8 cellular contexts compared by ENCODE assay signal in genomic region chr1:151946366-151946764, GRCh38. TPM values are rescaled to one million over a fixed set of nuclear protein-coding genes. Genes with fewer than 3 reads are reported as not detected.
DNase-seq lines count a peak whose midpoint lies in the region; ATAC-seq and TF ChIP-seq lines count a peak whose summit lies in the region.

No MANE protein-coding gene starts in this region.

- CTCF ChIA-PET in A673 (lab: Charles Lee), result no interaction called here

- POLR2A ChIA-PET in activated naive CD8-positive, alpha-beta T cell treated with anti-CD3 and anti-CD28 coated beads, Interleukin-2, amount 10 ng/mL, durations not matched to agents 7 days and 5 days (lab: Charles Lee), result no interaction called here
- POLR2A ChIA-PET in A673 (lab: Charles Lee; ENCODE audit: low non-redundant PET), result no interaction called here

- H3K36me3 ChIP-seq in mesodermal cell (ENCODE audit: control insufficient read depth, insufficient read depth, low read length), result no peaks in the 10 kb centered on the region
- no peaks in the 10 kb centered on the region for H3K36me3 ChIP-seq in A673 (ENCODE audit: insufficient read depth, low read length, poor library complexity, severe bottlenecking)
- no peaks in the 10 kb centered on the region for H3K36me3 ChIP-seq in HAP-1 (replicated peaks)
- no peaks in the 10 kb centered on the region for H3K36me3 ChIP-seq in aorta (ENCODE audit: control insufficient read depth in 1 of 2, insufficient read depth in 2 of 2, low read length in 1 of 2)

- peaks cover 6% of the 10 kb centered on the region in 2 donors for H3K36me3 Mint-ChIP-seq in CD14-positive monocyte
- no peaks in the 10 kb centered on the region for H3K36me3 Mint-ChIP-seq in activated naive CD8-positive, alpha-beta T cell treated with anti-CD3 and anti-CD28 coated beads, Interleukin-2, amount 10 ng/mL, durations not matched to agents 7 days and 5 days

- TF ChIP-seq CTCF in CD14-positive monocyte (IDR thresholded peaks at IDR 0.05) (no peak), A673 (conservative IDR thresholded peaks at IDR 0.05; ENCODE audit: low read depth, low read length) (no peak)

- no peak for ATAC-seq in activated naive CD8-positive, alpha-beta T cell treated with anti-CD3 and anti-CD28 coated beads, Interleukin-2, amount 10 ng/mL, durations not matched to agents 7 days and 5 days (ENCODE audit: low read depth)
- ATAC-seq in aorta (ENCODE audit: low FRiP score), result no peak

- H3K27me3 Mint-ChIP-seq in CD14-positive monocyte (ENCODE audit: low read depth in 3 of 3), result peaks cover 0 to 6% (median 2%) of the 10 kb centered on the region in 3 donors
- H3K27me3 Mint-ChIP-seq in activated naive CD8-positive, alpha-beta T cell treated with anti-CD3 and anti-CD28 coated beads, Interleukin-2, amount 10 ng/mL, durations not matched to agents 7 days and 5 days, result peaks cover 5% of the 10 kb centered on the region

- H3K4me1 Mint-ChIP-seq in CD14-positive monocyte, result peaks cover 49% of the 10 kb centered on the region
- H3K4me1 Mint-ChIP-seq in activated naive CD8-positive, alpha-beta T cell treated with anti-CD3 and anti-CD28 coated beads, Interleukin-2, amount 10 ng/mL, durations not matched to agents 7 days and 5 days, result peaks cover 15% of the 10 kb centered on the region

- peak overlapping the region; percentile 69 for H3K27ac ChIP-seq in mesodermal cell (ENCODE audit: low read depth, low read length, severe bottlenecking)
- H3K27ac ChIP-seq in A673 (ENCODE audit: low read depth, low read length, poor library complexity, severe bottlenecking), result no peak overlapping the region
- no peak overlapping the region for H3K27ac ChIP-seq in aorta (ENCODE audit: low read depth in 1 of 2, low read length in 2 of 2)

- intact Hi-C loops in CD14-positive monocyte (cut with micrococcal nuclease), result loop anchor here in 1 of 2 donors (5.0 kb wide), 1 partner anchor 101 kb away; no protein-coding TSS in a partner anchor
- intact Hi-C loops in A673 (cut with micrococcal nuclease; ENCODE audit: unreplicated experiment), result no loop called here
- intact Hi-C loops in aorta (cut with DNase I), result no loop called here

- BruUV-seq in A673 (replicated peaks; lab: Mats Ljungman, UMichigan), result no TSS peak

- peak; percentile 67 for DNase-seq in CD14-positive monocyte (ENCODE audit: low spot score)
- peak; percentile 66 for DNase-seq in HT1080 (ENCODE audit: low read depth)
- no peak for DNase-seq in activated naive CD8-positive, alpha-beta T cell treated with anti-CD3 and anti-CD28 coated beads, Interleukin-2, amount 10 ng/mL, durations not matched to agents 7 days and 5 days
- no peak for DNase-seq in A673 (ENCODE audit: low spot score)
- no peak for DNase-seq in activated gamma-delta T cell (lab: John Stamatoyannopoulos, UW)
- no peak for DNase-seq in HAP-1 (ENCODE audit: low spot score in 2 of 2)
- DNase-seq in aorta, result no peak

- peak overlapping the region; percentile 97 to 100 (median 99) for H3K27ac Mint-ChIP-seq in CD14-positive monocyte
- H3K27ac Mint-ChIP-seq in activated naive CD8-positive, alpha-beta T cell treated with anti-CD3 and anti-CD28 coated beads, Interleukin-2, amount 10 ng/mL, durations not matched to agents 7 days and 5 days, result peak overlapping the region; percentile 40

- H3K9me3 ChIP-seq in mesodermal cell (ENCODE audit: control insufficient read depth, low read length) (no peaks in the 10 kb centered on the region), A673 (ENCODE audit: low read depth, low read length, poor library complexity, severe bottlenecking) (no peaks in the 10 kb centered on the region), HAP-1 (no peaks in the 10 kb centered on the region), aorta (ENCODE audit: control insufficient read depth, low read length) (no peaks in the 10 kb centered on the region)

- 94% methylated on average over 2 of the region's 2 CpGs; no CpG with 5 or more reads in 1 of the 2 experiments for WGBS in mesodermal cell (ENCODE audit: insufficient coverage in 2 of 2), 2 experiments
- WGBS in aorta, 2 donors, result 86 to 97% methylated on average over 2 of the region's 2 CpGs

- peaks cover 12% of the 10 kb centered on the region for H3K4me1 ChIP-seq in mesodermal cell (ENCODE audit: control insufficient read depth, insufficient read depth, low read length, poor library complexity, severe bottlenecking)
- H3K4me1 ChIP-seq in A673 (ENCODE audit: insufficient read depth, low read length, poor library complexity, severe bottlenecking), result no peaks in the 10 kb centered on the region
- peaks cover 12% of the 10 kb centered on the region for H3K4me1 ChIP-seq in HAP-1
- peaks cover 2% of the 10 kb centered on the region in 2 donors for H3K4me1 ChIP-seq in aorta (ENCODE audit: control insufficient read depth in 1 of 2, insufficient read depth in 2 of 2, low read length in 2 of 2)

- no peak overlapping the region for H3K4me3 ChIP-seq in mesodermal cell (ENCODE audit: extremely low read depth, insufficient read depth, low read length, poor library complexity, severe bottlenecking)
- no peak overlapping the region for H3K4me3 ChIP-seq in A673 (ENCODE audit: low read depth, low read length, poor library complexity, severe bottlenecking)
- H3K4me3 ChIP-seq in HAP-1, result no peak overlapping the region
- no peak overlapping the region for H3K4me3 ChIP-seq in aorta (ENCODE audit: low read length in 2 of 2)

- in situ Hi-C loops in HAP-1 (cut with MboI; ENCODE audit: low sequenced_read_pairs), result no loop called here

- peaks cover 0 to 6% (median 0%) of the 10 kb centered on the region in 7 donors for H3K9me3 Mint-ChIP-seq in CD14-positive monocyte
- no peaks in the 10 kb centered on the region for H3K9me3 Mint-ChIP-seq in activated naive CD8-positive, alpha-beta T cell treated with anti-CD3 and anti-CD28 coated beads, Interleukin-2, amount 10 ng/mL, durations not matched to agents 7 days and 5 days

- H3K27me3 ChIP-seq in A673 (replicated peaks; ENCODE audit: insufficient read depth, low read depth, low read length, poor library complexity) (peaks cover 8% of the 10 kb centered on the region), HAP-1 (ENCODE audit: low read depth) (no peaks in the 10 kb centered on the region), aorta (ENCODE audit: control insufficient read depth in 1 of 2, insufficient read depth in 2 of 2, low read length in 1 of 2) (no peaks in the 10 kb centered on the region)

- peak overlapping the region in 1 of 2 donors; percentile 60 for H3K4me3 Mint-ChIP-seq in CD14-positive monocyte
- H3K4me3 Mint-ChIP-seq in activated naive CD8-positive, alpha-beta T cell treated with anti-CD3 and anti-CD28 coated beads, Interleukin-2, amount 10 ng/mL, durations not matched to agents 7 days and 5 days, result no peak overlapping the region

RNA-seq across cellular contexts. Expression of gene THEM4, which starts 37.1 kb away (rescaled TPM):
- polyA plus RNA-seq in CD14-positive monocyte (1 to 10 TPM; 3.7 to 4.6 TPM), aorta (10 to 100 TPM in 1 of 2 donors, 1 to 10 TPM in 1; 3.8 to 12.3 TPM)
- total RNA-seq in HT1080 (2014; rRNA removed; shearing (Covaris generic)), result 10.0 and 11.8 TPM in 2 replicates
- polyA plus RNA-seq in HT1080 (2015; cell fraction: cytosol; rRNA removed), result 14.0 and 18.3 TPM in 2 replicates
- 19.9 and 33.4 TPM in 2 replicates for polyA plus RNA-seq in HT1080 (2015; cell fraction: nucleus; rRNA removed)
- total RNA-seq in activated naive CD8-positive, alpha-beta T cell treated with anti-CD3 and anti-CD28 coated beads, Interleukin-2, amount 10 ng/mL, durations not matched to agents 7 days and 5 days, result 10 to 100 TPM; 46.6 to 49.7 TPM
- polyA plus RNA-seq in mesodermal cell (2013, experiment 1 of 2), result 9.8 TPM
- 11.7 TPM for polyA plus RNA-seq in mesodermal cell (2013, experiment 2 of 2)
- total RNA-seq in A673 (2021) (1.2 and 3.0 TPM in 2 replicates), aorta (10 to 100 TPM; 11.8 to 17.5 TPM)

RNA-seq across cellular contexts. Expression of gene S100A10, which starts 47.3 kb away (rescaled TPM):
- polyA plus RNA-seq in CD14-positive monocyte (1,000 to 10,000 TPM; 2,129 to 2,138 TPM), aorta (100 to 1,000 TPM; 244 to 417 TPM)
- 218 and 367 TPM in 2 replicates for total RNA-seq in HT1080 (2014; rRNA removed; shearing (Covaris generic))
- polyA plus RNA-seq in HT1080 (2015; cell fraction: cytosol; rRNA removed), result 334 and 366 TPM in 2 replicates
- 96.3 and 105 TPM in 2 replicates for polyA plus RNA-seq in HT1080 (2015; cell fraction: nucleus; rRNA removed)
- total RNA-seq in activated naive CD8-positive, alpha-beta T cell treated with anti-CD3 and anti-CD28 coated beads, Interleukin-2, amount 10 ng/mL, durations not matched to agents 7 days and 5 days, result 100 to 1,000 TPM; 529 to 544 TPM
- polyA plus RNA-seq in mesodermal cell (2013, experiment 1 of 2), result 786 TPM
- polyA plus RNA-seq in mesodermal cell (2013, experiment 2 of 2), result 897 TPM
- total RNA-seq in A673 (2021) (34.0 and 42.4 TPM in 2 replicates), aorta (100 to 1,000 TPM; 188 to 386 TPM)

Comparison
In these comparisons a context has a peak if more than half of its experiments do, and no peak if none do; other contexts are left out.
1. DNase-seq: peak in CD14-positive monocyte (single experiment) and HT1080 (single experiment); none in activated naive CD8-positive, alpha-beta T cell treated with anti-CD3 and anti-CD28 coated beads, Interleukin-2, amount 10 ng/mL, durations not matched to agents 7 days and 5 days (single experiment), A673 (single experiment), activated gamma-delta T cell (single experiment), HAP-1 (0 of 2) and aorta (0 of 2).